In genomic region chr2:39529836-39530235, GRCh38 we compare ENCODE assay signal across 18 cellular contexts.
"Had no signal": no experiment of that assay in that cellular context is flagged by ENCODE, and none has a peak within 500 bp of the region (broad histone marks: within the 10 kb centered on the region; RNA-seq: fewer than 3 reads in every experiment).

No MANE protein-coding gene starts in this region.

- H3K4me1 ChIP-seq: testis had no signal

- H3K27me3 ChIP-seq: esophagus muscularis mucosa, stomach, testis, upper lobe of right lung had no signal

- ATAC-seq: activated T-helper 17 cell treated with anti-CD3 and anti-CD28 coated beads, Interleukin-2, amount 50 U/mL, for 72 hours; natural killer cell; sciatic nerve; upper lobe of right lung had no signal

- H3K9me3 ChIP-seq: esophagus muscularis mucosa, stomach, testis, upper lobe of right lung had no signal

- H3K4me3 ChIP-seq: esophagus muscularis mucosa, stomach, testis, upper lobe of right lung had no signal

- H3K27ac ChIP-seq: esophagus muscularis mucosa, stomach, testis, upper lobe of right lung had no signal

- DNase-seq: activated CD4-positive, alpha-beta T cell treated with anti-CD3 and anti-CD28 coated beads, Interleukin-2, amount 50 U/mL, for 4 hours; activated CD4-positive, CD25-positive, alpha-beta regulatory T cell treated with anti-CD3 and anti-CD28 coated beads, Interleukin-2, amount 50 U/mL, for 72 hours; activated naive CD4-positive, alpha-beta T cell treated with anti-CD3 and anti-CD28 coated beads, Interleukin-2, amount 10 ng/mL, durations not matched to agents 7 days and 5 days; glutamatergic neuron; hypothalamus; left ventricle myocardium superior; natural killer cell; nucleus accumbens; stimulated activated CD4-positive, alpha-beta T cell treated with anti-CD3 and anti-CD28 coated beads, Interleukin-12 subunit alpha, Interleukin-12 subunit beta, amount 100 ng/mL, for 4 hours; stimulated activated CD4-positive, alpha-beta T cell treated with anti-CD3 and anti-CD28 coated beads, Interleukin-2, amount 100 ng/mL, for 24 hours; stomach; T-helper 1 cell; T1000; testis; upper lobe of right lung had no signal

- H3K36me3 ChIP-seq: esophagus muscularis mucosa, stomach, upper lobe of right lung had no signal
